In genomic region chr7:31663072-31663471, GRCh38 we compare ENCODE assay signal across 23 cellular contexts. TPM values are rescaled to one million over a fixed set of nuclear protein-coding genes. Genes with fewer than 3 reads are reported as not detected.
DNase-seq lines count a peak whose midpoint lies in the region; ATAC-seq and TF ChIP-seq lines count a peak whose summit lies in the region.
"Had no signal": no experiment of that assay in that cellular context is flagged by ENCODE, and none has a peak within 500 bp of the region (broad histone marks: within the 10 kb centered on the region; RNA-seq: fewer than 3 reads in every experiment).

No MANE protein-coding gene starts in this region.

- TF ChIP-seq CTCF in A673 (conservative IDR thresholded peaks at IDR 0.05; ENCODE audit: low read depth, low read length) (0 out of 2 replicates have a peak, but pooled peaks have one; percentile 9), HFFc6 (IDR thresholded peaks at IDR 0.05) (no peak)

- BruUV-seq in A673 (replicated peaks; lab: Mats Ljungman, UMichigan): no TSS peak

- H3K4me1 Mint-ChIP-seq in HFFc6 (ENCODE audit: low read depth): no peaks in the 10 kb centered on the region
- H3K4me1 Mint-ChIP-seq: naive B cell; stimulated activated naive B cell treated with anti-CD40 and anti-IgM and Interleukin-4, amounts not matched to agents 10 μg/mL and 1 μg/mL and 100 μg/mL, for 72 hours had no signal

- no peaks in the 10 kb centered on the region for H3K27me3 ChIP-seq in A673 (replicated peaks; ENCODE audit: insufficient read depth, low read depth, low read length, poor library complexity)
- H3K27me3 ChIP-seq: heart left ventricle, pancreas, thyroid gland had no signal

- no peaks in the 10 kb centered on the region for H3K9me3 ChIP-seq in A673 (ENCODE audit: low read depth, low read length, poor library complexity, severe bottlenecking)
- H3K9me3 ChIP-seq: heart left ventricle, pancreas, SJCRH30, thyroid gland had no signal

- H3K36me3 Mint-ChIP-seq in HFFc6 (ENCODE audit: low read depth): no peaks in the 10 kb centered on the region
- H3K36me3 Mint-ChIP-seq: activated naive CD4-positive, alpha-beta T cell treated with anti-CD3 and anti-CD28 coated beads, Interleukin-2, amount 50 U/mL, for 72 hours; naive B cell; stimulated activated naive B cell treated with anti-CD40 and anti-IgM and Interleukin-4, amounts not matched to agents 10 μg/mL and 1 μg/mL and 100 μg/mL, for 72 hours had no signal

- no peak overlapping the region for H3K4me3 Mint-ChIP-seq in HFFc6
- H3K4me3 Mint-ChIP-seq: naive B cell; stimulated activated naive B cell treated with anti-CD40 and anti-IgM and Interleukin-4, amounts not matched to agents 10 μg/mL and 1 μg/mL and 100 μg/mL, for 72 hours; T-helper 2 cell treated with Interferon-gamma antibody and Interleukin-4, amounts not matched to agents 5 μg/mL and 100 μg/mL, for 36 hours had no signal

- H3K36me3 ChIP-seq in A673 (ENCODE audit: insufficient read depth, low read length, poor library complexity, severe bottlenecking): no peaks in the 10 kb centered on the region
- H3K36me3 ChIP-seq: heart left ventricle, pancreas, SJCRH30, thyroid gland had no signal

- no peak overlapping the region for H3K27ac Mint-ChIP-seq in HFFc6
- H3K27ac Mint-ChIP-seq: activated naive CD4-positive, alpha-beta T cell treated with anti-CD3 and anti-CD28 coated beads, Interleukin-2, amount 50 U/mL, for 72 hours; naive B cell; stimulated activated naive B cell treated with anti-CD40 and anti-IgM and Interleukin-4, amounts not matched to agents 10 μg/mL and 1 μg/mL and 100 μg/mL, for 72 hours; T-helper 2 cell treated with Interferon-gamma antibody and Interleukin-4, amounts not matched to agents 5 μg/mL and 100 μg/mL, for 36 hours had no signal

- no peak overlapping the region for H3K4me3 ChIP-seq in A673 (ENCODE audit: low read depth, low read length, poor library complexity, severe bottlenecking)
- H3K4me3 ChIP-seq: heart left ventricle, pancreas, SJCRH30, thyroid gland had no signal

- peak; percentile 4 for DNase-seq in A673 (ENCODE audit: low spot score)
- peak; percentile 10 for DNase-seq in ELR (ENCODE audit: low read depth)
- peak; percentile 67 for DNase-seq in SK-MEL-5 (ENCODE audit: low read depth, low spot score)
- peak; percentile 76 for DNase-seq in iPS DF 19.7 (ENCODE audit: low read depth, low spot score)
- no peak for DNase-seq in SKM-1 (lab: John Stamatoyannopoulos, UW; ENCODE audit: unreplicated experiment)
- DNase-seq in HFFc6: no peak
- DNase-seq in activated CD4-positive, CD25-positive, alpha-beta regulatory T cell treated with anti-CD3 and anti-CD28 coated beads, Interleukin-2, amount 50 U/mL, for 72 hours: no peak
- DNase-seq: activated T-cell treated with anti-CD3 and anti-CD28 coated beads, Interleukin-2, amount 50 U/mL, for 48 hours; heart left ventricle; mammary epithelial cell; naive B cell; NCI-H2029; pancreas; SJCRH30; stimulated activated naive B cell treated with anti-CD40 and anti-IgM and Interleukin-4, amounts not matched to agents 10 μg/mL and 1 μg/mL and 100 μg/mL, for 72 hours; thyroid gland had no signal

- H3K9me3 Mint-ChIP-seq in HFFc6: peaks cover 29% of the 10 kb centered on the region

- no peak for ATAC-seq in GM18867 (IDR thresholded peaks at IDR 0.05; ENCODE audit: unreplicated experiment)
- ATAC-seq: activated naive CD4-positive, alpha-beta T cell treated with anti-CD3 and anti-CD28 coated beads, Interleukin-2, amount 50 U/mL, for 72 hours; heart left ventricle; pancreas; stimulated activated naive B cell treated with anti-CD40 and anti-IgM and Interleukin-4, amounts not matched to agents 10 μg/mL and 1 μg/mL and 100 μg/mL, for 72 hours had no signal

- POLR2A ChIA-PET in A673 (lab: Charles Lee; ENCODE audit: low non-redundant PET): no interaction called here

- no peaks in the 10 kb centered on the region for H3K4me1 ChIP-seq in A673 (ENCODE audit: insufficient read depth, low read length, poor library complexity, severe bottlenecking)
- H3K4me1 ChIP-seq: pancreas, SJCRH30, thyroid gland had no signal

- intact Hi-C loops in A673 (cut with micrococcal nuclease; ENCODE audit: unreplicated experiment): no loop called here

- no peaks in the 10 kb centered on the region; the same call in 1 of the 2 replicates for H3K27me3 Mint-ChIP-seq in HFFc6 (ENCODE audit: insufficient read depth)
- H3K27me3 Mint-ChIP-seq: naive B cell; stimulated activated naive B cell treated with anti-CD40 and anti-IgM and Interleukin-4, amounts not matched to agents 10 μg/mL and 1 μg/mL and 100 μg/mL, for 72 hours had no signal

- in situ Hi-C loops in SK-MEL-5 (cut with HindIII; ENCODE audit: low pct_unique_long_range_greater_than_20kb, low sequenced_read_pairs): no loop called here

- no peak overlapping the region for H3K27ac ChIP-seq in A673 (ENCODE audit: low read depth, low read length, poor library complexity, severe bottlenecking)
- H3K27ac ChIP-seq: heart left ventricle, pancreas, SJCRH30, thyroid gland had no signal

- CTCF ChIA-PET in A673 (lab: Charles Lee): interaction anchor here (0.6 kb wide), 1 partner anchor 1171 kb away, joined by 3 read pairs; no protein-coding TSS in a partner anchor

RNA-seq across cellular contexts. Expression of gene PPP1R17, which starts 23.9 kb away (rescaled TPM):
- not detected in 2 replicates for total RNA-seq in A673 (2021)
- total RNA-seq in SK-MEL-5 (2014; rRNA removed; shearing (Covaris generic)): not detected in 2 replicates
- not detected in 2 replicates for polyA plus RNA-seq in SK-MEL-5 (2015; cell fraction: cytosol; rRNA removed)
- not detected in 2 replicates for polyA plus RNA-seq in SK-MEL-5 (2015; cell fraction: nucleus; rRNA removed)
- not detected for total RNA-seq in HFFc6 (2021; fragmentation: NEBNext Ultra II Directional; extraction: Animal tissue kit (Norgen Biotek cat#: 25700))
- total RNA-seq: activated naive CD4-positive, alpha-beta T cell treated with anti-CD3 and anti-CD28 coated beads, Interleukin-2, amount 50 U/mL, for 72 hours; G401; kidney epithelial cell; mammary epithelial cell; NCI-H460; OCI-LY7; pancreas; SJCRH30; thyroid gland had no signal
- polyA plus RNA-seq: heart left ventricle, mammary epithelial cell, pancreas had no signal

Comparison
In these comparisons a context has a peak if more than half of its experiments do, and no peak if none do; other contexts are left out.
1. DNase-seq: peak in A673 (single experiment), ELR (single experiment), SK-MEL-5 (single experiment) and iPS DF 19.7 (single experiment); none in SKM-1 (single experiment), HFFc6 (single experiment) and activated CD4-positive, CD25-positive, alpha-beta regulatory T cell treated with anti-CD3 and anti-CD28 coated beads, Interleukin-2, amount 50 U/mL, for 72 hours (single experiment).